32 cellular contexts compared by ENCODE assay signal in the genomic region with DNA sequence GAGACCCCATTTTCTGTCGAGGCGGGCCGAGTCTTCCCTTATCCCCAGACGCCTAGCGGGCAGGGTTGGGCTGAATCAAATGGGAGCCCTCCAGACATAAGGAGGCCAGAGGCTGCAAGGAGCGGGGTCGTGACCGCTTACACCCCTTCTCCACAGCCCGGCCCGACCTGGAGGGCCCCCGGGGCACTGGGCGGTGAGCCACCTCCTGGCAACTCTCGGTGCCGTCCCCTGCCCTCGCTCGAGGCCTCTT. TPM values are rescaled to one million over a fixed set of nuclear protein-coding genes. Genes with fewer than 3 reads are reported as not detected.
DNase-seq lines count a peak whose midpoint lies in the region; ATAC-seq and TF ChIP-seq lines count a peak whose summit lies in the region.
"Had no signal": no experiment of that assay in that cellular context is flagged by ENCODE, and none has a peak within 500 bp of the region (broad histone marks: within the 10 kb centered on the region; RNA-seq: fewer than 3 reads in every experiment).

No MANE protein-coding gene starts in this region.

- no peak for DNase-seq in CD8-positive, alpha-beta memory T cell
- DNase-seq in HCT116 (ENCODE audit: low read depth, low spot score) = no peak
- no peak for DNase-seq in left ventricle myocardium superior
- DNase-seq in nephron progenitor cell = no peak
- no peak for DNase-seq in DMS79 treated with DMSO at 0.1 percent for 48 hours (lab: John Stamatoyannopoulos, UW)
- DNase-seq in activated T-cell treated with anti-CD3 and anti-CD28 coated beads, Interleukin-2, amount 50 U/mL, for 4 hours = no peak
- DNase-seq: activated CD4-positive, alpha-beta T cell treated with anti-CD3 and anti-CD28 coated beads for 36 hours; activated naive CD4-positive, alpha-beta T cell treated with anti-CD3 and anti-CD28 coated beads for 36 hours; activated T-cell treated with anti-CD3 and anti-CD28 coated beads, Interleukin-2, amount 50 U/mL, for 24 hours; amygdala; CD4-positive, alpha-beta T cell; cortex of kidney; gastrocnemius medialis; GM23248; kidney glomerular epithelial cell; naive B cell; NCI-H1048; NCI-H1694 treated with DMSO at 0.1 percent for 48 hours; NCI-H2171 treated with DMSO at 0.1 percent for 48 hours; NCI-H526; ovary; stimulated activated CD4-positive, alpha-beta T cell treated with anti-CD3 and anti-CD28 coated beads, Interleukin-4, amount 100 ng/mL, for 24 hours; stimulated activated naive CD4-positive, alpha-beta T cell treated with Interleukin-2 at 50 U/mL for 16 hours; testis had no signal

- H3K27ac Mint-ChIP-seq in CD8-positive, alpha-beta memory T cell = no peak overlapping the region
- no peak overlapping the region for H3K27ac Mint-ChIP-seq in nephron progenitor cell
- H3K27ac Mint-ChIP-seq: activated CD4-positive, alpha-beta T cell treated with anti-CD3 and anti-CD28 coated beads for 36 hours; activated naive CD4-positive, alpha-beta T cell treated with anti-CD3 and anti-CD28 coated beads for 36 hours; activated T-cell treated with anti-CD3 and anti-CD28 coated beads, Interleukin-2, amount 50 U/mL, for 24 hours; CD4-positive, alpha-beta T cell; endodermal cell; memory B cell; naive B cell had no signal

- peaks cover 14 to 47% of the 10 kb centered on the region in 2 donors for H3K27me3 Mint-ChIP-seq in CD8-positive, alpha-beta memory T cell
- H3K27me3 Mint-ChIP-seq in nephron progenitor cell (ENCODE audit: low read depth, poor library complexity) = peaks cover 86% of the 10 kb centered on the region
- H3K27me3 Mint-ChIP-seq in activated T-cell treated with anti-CD3 and anti-CD28 coated beads, Interleukin-2, amount 50 U/mL, for 4 hours (ENCODE audit: low read depth) = peaks cover 52% of the 10 kb centered on the region

- no peaks in the 10 kb centered on the region for H3K9me2 ChIP-seq in HCT116 (ENCODE audit: insufficient read depth)

- CTCF ChIA-PET in CD8-positive, alpha-beta memory T cell (lab: Charles Lee) = no interaction called here
- CTCF ChIA-PET in HCT116 (lab: Charles Lee) = no interaction called here

- H3K4me2 ChIP-seq in HCT116 (ENCODE audit: low read length) = peak overlapping the region; percentile 73

- H3K4me3 ChIP-seq in CD8-positive, alpha-beta memory T cell (ENCODE audit: low read length) = peak overlapping the region; percentile 27
- H3K4me3 ChIP-seq in HCT116 (replicated peaks in 1 of 2; ENCODE audit: low read depth in 1 of 2, low read length in 2 of 2) = peak overlapping the region in 1 of 2 experiments; percentile 52; a peak in 2 of 4 replicates
- H3K4me3 ChIP-seq: gastrocnemius medialis, GM23248, ovary, SJSA1 had no signal

- H3K27me3 ChIP-seq in CD8-positive, alpha-beta memory T cell (ENCODE audit: insufficient read depth, low read length, poor library complexity, severe bottlenecking) = peaks cover 9% of the 10 kb centered on the region
- H3K27me3 ChIP-seq in HCT116 (ENCODE audit: insufficient read depth, low read length) = no peaks in the 10 kb centered on the region
- H3K27me3 ChIP-seq: ovary, SJSA1, testis, vagina had no signal

- POLR2A ChIA-PET in CD8-positive, alpha-beta memory T cell (lab: Charles Lee) = no interaction called here
- POLR2A ChIA-PET in HCT116 (lab: Charles Lee) = no interaction called here

- no peaks in the 10 kb centered on the region for H3K9me3 ChIP-seq in CD8-positive, alpha-beta memory T cell (ENCODE audit: low read length)
- no peaks in the 10 kb centered on the region for H3K9me3 ChIP-seq in HCT116 (ENCODE audit: control insufficient read depth in 1 of 2, insufficient read depth in 1 of 2, low read depth in 1 of 2, low read length in 2 of 2)
- H3K9me3 ChIP-seq: breast epithelium, gastrocnemius medialis, ovary, testis, vagina had no signal

- RAD21 ChIA-PET in HCT116 (lab: Charles Lee; ENCODE audit: low non-redundant PET in 1 of 2, low total read pairs in 2 of 2, uncharacterized antibody in 2 of 2, unreplicated experiment in 2 of 2) = no interaction called here

- no peaks in the 10 kb centered on the region for H3K9me3 Mint-ChIP-seq in CD8-positive, alpha-beta memory T cell
- H3K9me3 Mint-ChIP-seq in nephron progenitor cell = peaks cover 32% of the 10 kb centered on the region
- H3K9me3 Mint-ChIP-seq in activated T-cell treated with anti-CD3 and anti-CD28 coated beads, Interleukin-2, amount 50 U/mL, for 4 hours = no peaks in the 10 kb centered on the region
- H3K9me3 Mint-ChIP-seq: activated naive CD4-positive, alpha-beta T cell treated with anti-CD3 and anti-CD28 coated beads for 36 hours; activated T-cell treated with anti-CD3 and anti-CD28 coated beads, Interleukin-2, amount 50 U/mL, for 24 hours; CD4-positive, alpha-beta T cell; endodermal cell; memory B cell had no signal

- BruUV-seq in HCT116 (replicated peaks; lab: Mats Ljungman, UMichigan) = no TSS peak

- peaks cover 4 to 19% (median 11%) of the 10 kb centered on the region in 3 donors for H3K4me1 Mint-ChIP-seq in CD8-positive, alpha-beta memory T cell
- peaks cover 26% of the 10 kb centered on the region for H3K4me1 Mint-ChIP-seq in nephron progenitor cell
- peaks cover 16% of the 10 kb centered on the region for H3K4me1 Mint-ChIP-seq in activated T-cell treated with anti-CD3 and anti-CD28 coated beads, Interleukin-2, amount 50 U/mL, for 4 hours (ENCODE audit: low read depth)

- peaks cover 7% of the 10 kb centered on the region for H3K36me3 ChIP-seq in CD8-positive, alpha-beta memory T cell (ENCODE audit: insufficient read depth, low read length)
- H3K36me3 ChIP-seq in HCT116 (ENCODE audit: control insufficient read depth in 1 of 2, insufficient read depth in 2 of 2, low read length in 2 of 2) = no peaks in the 10 kb centered on the region; a peak in 1 of 4 replicates
- H3K36me3 ChIP-seq: breast epithelium, gastrocnemius medialis, ovary had no signal

- no peak overlapping the region for H3K9ac ChIP-seq in HCT116 (ENCODE audit: low read length)
- H3K9ac ChIP-seq: GM23248 had no signal

- peaks cover 17% of the 10 kb centered on the region for H3K4me1 ChIP-seq in CD8-positive, alpha-beta memory T cell (ENCODE audit: insufficient read depth, low read length)
- peaks cover 17 to 25% of the 10 kb centered on the region in 2 experiments for H3K4me1 ChIP-seq in HCT116 (ENCODE audit: control insufficient read depth in 1 of 2, insufficient read depth in 2 of 2, low read length in 2 of 2)

- no peak for ATAC-seq in HCT116
- ATAC-seq in left ventricle myocardium superior = peak; percentile 1
- no peak for ATAC-seq in HG03108 (IDR thresholded peaks at IDR 0.05; ENCODE audit: unreplicated experiment)
- ATAC-seq in activated T-cell treated with anti-CD3 and anti-CD28 coated beads, Interleukin-2, amount 50 U/mL, for 4 hours = no peak
- ATAC-seq: activated CD4-positive, alpha-beta T cell treated with anti-CD3 and anti-CD28 coated beads for 36 hours; gastrocnemius medialis had no signal

- H3K36me3 Mint-ChIP-seq in CD8-positive, alpha-beta memory T cell = no peaks in the 10 kb centered on the region
- peaks cover 13% of the 10 kb centered on the region for H3K36me3 Mint-ChIP-seq in nephron progenitor cell (ENCODE audit: low read depth)
- no peaks in the 10 kb centered on the region for H3K36me3 Mint-ChIP-seq in activated T-cell treated with anti-CD3 and anti-CD28 coated beads, Interleukin-2, amount 50 U/mL, for 4 hours (ENCODE audit: insufficient read depth)

- no peak overlapping the region for H2AFZ ChIP-seq in HCT116 (ENCODE audit: low read depth, low read length, poor library complexity, severe bottlenecking)
- H2AFZ ChIP-seq: GM23248 had no signal

- TF ChIP-seq POLR2A in HCT116 (IDR thresholded peaks at IDR 0.05; ENCODE audit: borderline replicate concordance, extremely low read depth, insufficient read depth, insufficient read length) = no peak

- no peak for TF ChIP-seq RAD21 in HCT116 (IDR thresholded peaks at IDR 0.05; ENCODE audit: low read depth)

- TF ChIP-seq CTCF in HCT116 (IDR thresholded peaks at IDR 0.05 in 2 of 3, conservative IDR thresholded peaks at IDR 0.05 in 1 of 3; ENCODE audit: borderline replicate concordance in 1 of 3, insufficient read depth in 1 of 3, low read depth in 2 of 3, low read length in 2 of 3) = no peak
- TF ChIP-seq CTCF in nephron progenitor cell (IDR thresholded peaks at IDR 0.05) = no peak

- intact Hi-C loops in HCT116 (cut with micrococcal nuclease) (no loop called here), left ventricle myocardium superior (cut with micrococcal nuclease) (no loop called here)

- no peaks in the 10 kb centered on the region for H4K20me1 ChIP-seq in HCT116 (ENCODE audit: insufficient read depth)

- no peaks in the 10 kb centered on the region for H3K79me2 ChIP-seq in HCT116 (ENCODE audit: insufficient read depth, low read length)

- H3K4me3 Mint-ChIP-seq in CD8-positive, alpha-beta memory T cell = peak overlapping the region in 1 of 7 donors; percentile 46
- peak overlapping the region; percentile 38 for H3K4me3 Mint-ChIP-seq in nephron progenitor cell
- no peak overlapping the region for H3K4me3 Mint-ChIP-seq in activated T-cell treated with anti-CD3 and anti-CD28 coated beads, Interleukin-2, amount 50 U/mL, for 4 hours
- H3K4me3 Mint-ChIP-seq: activated naive CD4-positive, alpha-beta T cell treated with anti-CD3 and anti-CD28 coated beads for 36 hours had no signal

- H3K27ac ChIP-seq in CD8-positive, alpha-beta memory T cell (ENCODE audit: low read depth, low read length) = peak overlapping the region; percentile 72
- peak overlapping the region; percentile 40; the same call in 1 of the 2 replicates for H3K27ac ChIP-seq in HCT116 (ENCODE audit: low read depth, low read length)
- H3K27ac ChIP-seq: breast epithelium, gastrocnemius medialis, GM23248, ovary, SJSA1, testis, vagina had no signal

TF ChIP-seq in HCT116, 20 proteins besides CTCF, POLR2A, EP300 and RAD21 (continues in another document):
- no peak for TF ChIP-seq EZH2 (IDR thresholded peaks at IDR 0.05)
- no peak for TF ChIP-seq EGR1 (IDR thresholded peaks at IDR 0.05; ENCODE audit: low read depth)
- TF ChIP-seq POLR2AphosphoS5 (IDR thresholded peaks at IDR 0.05; ENCODE audit: low read depth, low read length) = no peak

RNA-seq across cellular contexts. Expression of gene GP1BB, which starts 0.5 kb away (rescaled TPM):
- not detected for total RNA-seq in CD8-positive, alpha-beta memory T cell
- polyA plus RNA-seq in CD8-positive, alpha-beta memory T cell = not detected
- 4.8 TPM for total RNA-seq in HCT116 (2021; ENCODE audit: unreplicated experiment)
- 2.5 and 2.7 TPM in 2 replicates for polyA plus RNA-seq in HCT116 (2012)
- not detected for total RNA-seq in left ventricle myocardium superior
- total RNA-seq in activated T-cell treated with anti-CD3 and anti-CD28 coated beads, Interleukin-2, amount 50 U/mL, for 4 hours = under 1 TPM in 2 of 3 donors, not detected in 1; 0.25 to 0.37 TPM
- total RNA-seq: activated CD4-positive, alpha-beta T cell treated with anti-CD3 and anti-CD28 coated beads for 36 hours; activated naive CD4-positive, alpha-beta T cell treated with anti-CD3 and anti-CD28 coated beads for 36 hours; T-helper 1 cell treated with Interleukin-12 subunit alpha and Interleukin-12 subunit beta and Interleukin-4 antibody, amounts not matched to agents 30 ng/mL and 1 ng/mL, for 36 hours had no signal

RNA-seq across cellular contexts. Expression of gene SEPTIN5, which starts 8.5 kb away (rescaled TPM):
- under 1 TPM; 0.20 to 0.38 TPM for total RNA-seq in CD8-positive, alpha-beta memory T cell
- polyA plus RNA-seq in CD8-positive, alpha-beta memory T cell = not detected
- total RNA-seq in HCT116 (2021; ENCODE audit: unreplicated experiment) = 9.0 TPM
- polyA plus RNA-seq in HCT116 (2012) = 11.2 and 12.8 TPM in 2 replicates
- total RNA-seq in left ventricle myocardium superior = 152 TPM
- total RNA-seq in activated T-cell treated with anti-CD3 and anti-CD28 coated beads, Interleukin-2, amount 50 U/mL, for 4 hours = 1 to 10 TPM in 2 of 3 donors, under 1 TPM in 1; 0.38 to 1.3 (median 1.1) TPM
- total RNA-seq: T-helper 1 cell treated with Interleukin-12 subunit alpha and Interleukin-12 subunit beta and Interleukin-4 antibody, amounts not matched to agents 30 ng/mL and 1 ng/mL, for 36 hours had no signal

RNA-seq across cellular contexts. Expression of gene TBX1, which starts 37.7 kb away (rescaled TPM):
- not detected for total RNA-seq in CD8-positive, alpha-beta memory T cell
- not detected for polyA plus RNA-seq in CD8-positive, alpha-beta memory T cell
- total RNA-seq in HCT116 (2021; ENCODE audit: unreplicated experiment) = 3.9 TPM
- polyA plus RNA-seq in HCT116 (2012) = 0.68 and 0.69 TPM in 2 replicates
- total RNA-seq in left ventricle myocardium superior = 3.6 TPM
- total RNA-seq in activated T-cell treated with anti-CD3 and anti-CD28 coated beads, Interleukin-2, amount 50 U/mL, for 4 hours = not detected
- total RNA-seq: activated CD4-positive, alpha-beta T cell treated with anti-CD3 and anti-CD28 coated beads for 36 hours; activated CD8-positive, alpha-beta memory T cell treated with anti-CD3 and anti-CD28 coated beads for 36 hours; activated naive CD4-positive, alpha-beta T cell treated with anti-CD3 and anti-CD28 coated beads for 36 hours; CD4-positive, alpha-beta T cell; T-helper 1 cell treated with Interleukin-12 subunit alpha and Interleukin-12 subunit beta and Interleukin-4 antibody, amounts not matched to agents 30 ng/mL and 1 ng/mL, for 36 hours had no signal

Comparison
In these comparisons a context has a peak if more than half of its experiments do, and no peak if none do; other contexts are left out.
1. RNA of gene SEPTIN5, which starts 8.5 kb away (total RNA-seq): 152 TPM in left ventricle myocardium superior (single experiment); 9.0 TPM in HCT116 (single experiment), 0.38 to 1.3 TPM in activated T-cell treated with anti-CD3 and anti-CD28 coated beads, Interleukin-2, amount 50 U/mL, for 4 hours and 0.20 to 0.38 TPM in CD8-positive, alpha-beta memory T cell; every median in the first group is over 10 times any median in the second.